Comparison of ENCODE assay signal across 8 cellular contexts in the genomic region with DNA sequence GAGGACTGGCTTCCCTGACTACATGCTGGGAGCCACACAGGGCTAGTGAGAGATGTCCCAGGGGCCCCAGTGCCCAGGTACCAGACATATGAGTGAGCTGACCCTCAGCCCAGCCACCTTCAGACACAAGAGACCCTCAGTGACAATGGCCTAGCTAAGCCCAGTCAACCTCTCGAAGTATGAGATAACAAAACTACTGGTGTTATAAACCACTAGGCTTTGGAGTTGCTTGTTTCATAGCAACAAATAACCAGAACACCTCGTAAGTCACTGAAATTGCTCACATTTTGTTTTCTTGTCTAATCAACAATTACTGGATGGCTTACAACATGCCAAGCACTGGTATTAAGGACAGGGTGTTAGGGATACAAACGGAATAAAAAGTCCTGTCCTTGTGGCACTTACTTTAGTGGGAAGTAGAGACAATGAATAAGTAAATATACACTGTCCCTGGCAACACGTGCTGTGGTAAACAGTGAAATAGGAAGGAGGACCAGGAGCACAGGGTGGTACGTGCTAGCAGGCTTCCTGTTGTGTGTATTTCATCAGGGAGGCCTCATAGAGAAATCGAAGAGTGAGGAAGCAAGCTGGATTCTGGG. TPM values are rescaled to one million over a fixed set of nuclear protein-coding genes. Genes with fewer than 3 reads are reported as not detected.
DNase-seq lines count a peak whose midpoint lies in the region; ATAC-seq and TF ChIP-seq lines count a peak whose summit lies in the region.
"Not testable (repeated sequence)": the region's sequence is repeated elsewhere in the genome, so short reads cannot be mapped to it uniquely, and the experiment has no call there.

No MANE protein-coding gene starts in this region.

- not testable (repeated sequence) for H3K18ac ChIP-seq in mesenchymal stem cell (ENCODE audit: low read depth in 1 of 2, low read length in 2 of 2)

- not testable (repeated sequence) for H3K9me3 Mint-ChIP-seq in Caco-2 (ENCODE audit: unreplicated experiment); HFFc6

- TF ChIP-seq POLR2A in heart left ventricle (IDR thresholded peaks at IDR 0.05); upper lobe of left lung (IDR thresholded peaks at IDR 0.05): not testable (repeated sequence)

- WGBS in heart left ventricle, 4 donors, result 32 to 43% (median 36%) methylated on average over 6 of the region's 6 CpGs
- WGBS in mesenchymal stem cell, result 76% methylated on average over 5 of the region's 6 CpGs
- 41 to 50% methylated on average over 5 to 6 of the region's 6 CpGs for WGBS in upper lobe of left lung, 2 donors

- not testable (repeated sequence) for H2AFZ ChIP-seq in mesenchymal stem cell (ENCODE audit: low read depth, low read length)

- H3K4ac ChIP-seq in mesenchymal stem cell (ENCODE audit: low read depth in 1 of 2, low read length in 2 of 2), result not testable (repeated sequence)

- ATAC-seq in Panc1 (0 out of 2 replicates have a peak, but pooled peaks have one; percentile 16), heart left ventricle (peak; percentile 11 to 58 (median 38)), left lung (peak; percentile 31), upper lobe of left lung (ENCODE audit: low FRiP score in 2 of 2) (peak in 1 of 2 donors; percentile 38)

- not testable (repeated sequence) for H3K27me3 Mint-ChIP-seq in Caco-2 (ENCODE audit: insufficient read depth, unreplicated experiment); HFFc6 (ENCODE audit: insufficient read depth)

- not testable (repeated sequence) for TF ChIP-seq CTCF in Caco-2 (IDR thresholded peaks at IDR 0.05; ENCODE audit: insufficient read depth in 1 of 2, low read depth in 1 of 2, low read length in 1 of 2, severe bottlenecking in 1 of 2, unreplicated experiment in 1 of 2); HFFc6 (IDR thresholded peaks at IDR 0.05); Panc1 (IDR thresholded peaks at IDR 0.05); brain microvascular endothelial cell (IDR thresholded peaks at IDR 0.05; ENCODE audit: low read depth, low read length, missing control alignments); heart left ventricle (IDR thresholded peaks at IDR 0.05); left lung (IDR thresholded peaks at IDR 0.05); upper lobe of left lung (IDR thresholded peaks at IDR 0.05)

- not testable (repeated sequence) for H3K36me3 Mint-ChIP-seq in Caco-2 (ENCODE audit: insufficient read depth, unreplicated experiment); HFFc6 (ENCODE audit: low read depth)

- intact Hi-C loops in Caco-2 (cut with micrococcal nuclease; ENCODE audit: unreplicated experiment); Panc1 (cut with micrococcal nuclease; ENCODE audit: unreplicated experiment); heart left ventricle (cut with DNase I); left lung (cut with DNase I): not testable (repeated sequence)

- POLR2A ChIA-PET in Caco-2 (lab: Charles Lee); Panc1 (lab: Charles Lee): not testable (repeated sequence)

- H2AK5ac ChIP-seq in mesenchymal stem cell (ENCODE audit: low read length, severe bottlenecking), result not testable (repeated sequence)

- H3K27ac Mint-ChIP-seq in Caco-2 (ENCODE audit: unreplicated experiment) (peak overlapping the region; percentile 95), HFFc6 (peak overlapping the region; percentile 68; the same call in 1 of the 2 replicates)

- BruUV-seq in Caco-2 (replicated peaks; lab: Mats Ljungman, UMichigan); Panc1 (replicated peaks; lab: Mats Ljungman, UMichigan): not testable (repeated sequence)

- H3K4me2 ChIP-seq in mesenchymal stem cell (ENCODE audit: low read length, poor library complexity, severe bottlenecking), result not testable (repeated sequence)

- H3K23ac ChIP-seq in mesenchymal stem cell (ENCODE audit: low read length in 2 of 2), result not testable (repeated sequence)

- peak in 2 of 4 donors; percentile 31 to 62 for TF ChIP-seq EP300 in upper lobe of left lung (IDR thresholded peaks at IDR 0.05)

- not testable (repeated sequence) for H2BK5ac ChIP-seq in mesenchymal stem cell (ENCODE audit: low read depth, low read length, poor library complexity, severe bottlenecking)

- H3K9ac ChIP-seq in mesenchymal stem cell (ENCODE audit: low read length), result not testable (repeated sequence)

- H3K4me1 ChIP-seq in Caco-2 (peaks cover 33% of the 10 kb centered on the region), heart left ventricle (peaks cover 0 to 17% (median 0%) of the 10 kb centered on the region in 12 donors), upper lobe of left lung (peaks cover 0 to 13% (median 4%) of the 10 kb centered on the region in 4 donors)
- not testable (repeated sequence) for H3K4me1 ChIP-seq in Panc1 (ENCODE audit: control insufficient read depth, insufficient read depth, low read length); left lung; mesenchymal stem cell (ENCODE audit: control insufficient read depth, insufficient read depth, low read depth, low read length)

- not testable (repeated sequence) for H3K14ac ChIP-seq in mesenchymal stem cell (ENCODE audit: low read length in 2 of 2)

- H3K4me3 ChIP-seq in Caco-2 (ENCODE audit: low read depth, low read length); Panc1 (ENCODE audit: low read depth in 2 of 2, low read length in 2 of 2); brain microvascular endothelial cell (ENCODE audit: low read depth, low read length); heart left ventricle; left lung; mesenchymal stem cell (ENCODE audit: insufficient read depth in 1 of 2, low read depth in 1 of 2, low read length in 2 of 2); upper lobe of left lung: not testable (repeated sequence)

- H2BK15ac ChIP-seq in mesenchymal stem cell (ENCODE audit: low read depth, poor library complexity, severe bottlenecking), result not testable (repeated sequence)

- not testable (repeated sequence) for H3K9me3 ChIP-seq in Caco-2; Panc1 (ENCODE audit: control insufficient read depth, insufficient read depth, low read depth, low read length); heart left ventricle; left lung; mesenchymal stem cell (ENCODE audit: control insufficient read depth, low read length); upper lobe of left lung

- not testable (repeated sequence) for H3K27ac ChIP-seq in Panc1 (ENCODE audit: low read length); mesenchymal stem cell (ENCODE audit: low read length, poor library complexity, severe bottlenecking)
- H3K27ac ChIP-seq in brain microvascular endothelial cell (peak overlapping the region; percentile 17), heart left ventricle (peak overlapping the region in 4 of 12 donors; percentile 41 to 77 (median 44)), left lung (peak overlapping the region in 1 of 2 donors; percentile 71), upper lobe of left lung (peak overlapping the region; percentile 67 to 86 (median 78))

- not testable (repeated sequence) for H3K4me3 Mint-ChIP-seq in Caco-2 (ENCODE audit: unreplicated experiment); HFFc6

- DNase-seq in Caco-2; HFFc6; Panc1 (ENCODE audit: low read depth, low spot score); brain microvascular endothelial cell; heart left ventricle; left lung; mesenchymal stem cell; upper lobe of left lung: not testable (repeated sequence)

- not testable (repeated sequence) for H3K79me1 ChIP-seq in mesenchymal stem cell (replicated peaks; ENCODE audit: low read length, poor library complexity, severe bottlenecking)

- H2BK120ac ChIP-seq in mesenchymal stem cell (ENCODE audit: low read depth, low read length), result not testable (repeated sequence)

- H3K4me1 Mint-ChIP-seq in Caco-2 (ENCODE audit: low read depth, unreplicated experiment) (peaks cover 26% of the 10 kb centered on the region), HFFc6 (ENCODE audit: low read depth) (peaks cover 16% of the 10 kb centered on the region)

- H3K27me3 ChIP-seq in Caco-2 (replicated peaks; ENCODE audit: control insufficient read depth, insufficient read depth, low read length); Panc1 (ENCODE audit: control insufficient read depth, insufficient read depth, low read length); brain microvascular endothelial cell (replicated peaks); heart left ventricle; left lung; mesenchymal stem cell (ENCODE audit: control insufficient read depth in 1 of 2, insufficient read depth in 1 of 2, low read length in 2 of 2); upper lobe of left lung: not testable (repeated sequence)

- H2BK12ac ChIP-seq in mesenchymal stem cell (ENCODE audit: low read length in 2 of 2), result peak overlapping the region in 1 of 2 experiments; percentile 54

- H3K36me3 ChIP-seq in Caco-2 (ENCODE audit: control insufficient read depth, insufficient read depth, low read length); Panc1 (ENCODE audit: control insufficient read depth, insufficient read depth, low read length); brain microvascular endothelial cell (replicated peaks); heart left ventricle; left lung; mesenchymal stem cell (ENCODE audit: control insufficient read depth in 1 of 2, insufficient read depth in 2 of 2, low read depth in 1 of 2, low read length in 2 of 2); upper lobe of left lung: not testable (repeated sequence)

- H4K8ac ChIP-seq in mesenchymal stem cell (ENCODE audit: low read length), result not testable (repeated sequence)

- peak overlapping the region; percentile 50 for H4K91ac ChIP-seq in mesenchymal stem cell (ENCODE audit: low read length)

- CTCF ChIA-PET in Caco-2 (lab: Charles Lee); Panc1 (lab: Charles Lee): not testable (repeated sequence)

- in situ Hi-C loops in Panc1 (cut with HindIII; ENCODE audit: low pct_unique_long_range_greater_than_20kb, low sequenced_read_pairs); brain microvascular endothelial cell (cut with HindIII; ENCODE audit: low pct_ligation_motif_present, low sequenced_read_pairs): not testable (repeated sequence)

RNA-seq across cellular contexts. Expression of a gene that starts 14.9 kb away (rescaled TPM):
- 73.1 and 76.1 TPM in 2 replicates for total RNA-seq in Caco-2 (2022)
- 10 to 100 TPM; 37.4 to 51.5 (median 42.8) TPM for total RNA-seq in HFFc6 (2021; fragmentation: NEBNext Ultra II Directional; extraction: Animal tissue kit (Norgen Biotek cat#: 25700))
- total RNA-seq in Panc1 (2021; ENCODE audit: unreplicated experiment), result 67.0 TPM
- 35.5 TPM for polyA plus RNA-seq in Panc1 (2012; ENCODE audit: insufficient read length)
- 10 to 100 TPM; 20.1 to 64.2 (median 36.7) TPM for total RNA-seq in heart left ventricle
- 10 to 100 TPM; 13.8 to 21.0 TPM for polyA plus RNA-seq in heart left ventricle
- 10 to 100 TPM; 49.1 to 54.2 TPM for total RNA-seq in left lung
- 49.8 TPM for polyA plus RNA-seq in mesenchymal stem cell (2013, experiment 1 of 2)
- polyA plus RNA-seq in mesenchymal stem cell (2013, experiment 2 of 2), result 47.4 TPM
- 10 to 100 TPM; 43.1 to 79.6 (median 55.6) TPM for total RNA-seq in upper lobe of left lung
